Comparison of ENCODE assay signal across 1 cellular context in genomic region chr4:102552781-102553180, GRCh38.
TF ChIP-seq lines count a peak whose summit lies in the region.

No MANE protein-coding gene starts in this region.

TF ChIP-seq in endothelial cell of umbilical vein, 7 proteins besides CTCF, POLR2A, EP300 and RAD21 (continued from another document):
- no peak for TF ChIP-seq MAX (IDR thresholded peaks at IDR 0.05; ENCODE audit: insufficient read depth, insufficient read length)
